ENCODE assay signal across 18 cellular contexts in the genomic region with DNA sequence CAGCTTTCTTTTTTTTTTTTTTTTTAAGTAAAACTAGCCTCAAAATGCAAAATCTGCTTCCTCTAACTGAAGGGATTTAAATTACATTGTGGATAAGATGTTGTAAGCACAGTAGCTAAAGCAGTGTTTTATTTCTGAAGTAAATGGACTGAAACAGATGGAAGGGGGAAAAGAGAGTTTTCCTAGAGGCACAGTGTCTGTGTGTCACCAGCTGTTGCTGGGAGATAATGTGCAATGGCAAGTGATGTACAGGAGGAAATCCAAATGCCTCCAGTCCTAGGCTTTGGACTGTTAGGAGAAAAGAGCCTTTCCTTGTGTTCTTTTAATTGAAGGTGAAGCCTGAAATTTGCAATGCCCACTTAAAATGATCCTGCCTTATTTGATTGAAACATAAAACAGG.
DNase-seq lines count a peak whose midpoint lies in the region; ATAC-seq, FAIRE-seq and TF ChIP-seq lines count a peak whose summit lies in the region.
"Had no signal": no experiment of that assay in that cellular context is flagged by ENCODE, and none has a peak within 500 bp of the region (broad histone marks: within the 10 kb centered on the region; RNA-seq: fewer than 3 reads in every experiment).

No MANE protein-coding gene starts in this region.

- H3K4me3 Mint-ChIP-seq in WTC11, result no peak overlapping the region
- H3K4me3 Mint-ChIP-seq: CD4-positive, alpha-beta T cell had no signal

- H3K27me3 Mint-ChIP-seq in WTC11 (ENCODE audit: low read depth), result no peaks in the 10 kb centered on the region
- H3K27me3 Mint-ChIP-seq: CD4-positive, alpha-beta T cell had no signal

- peaks cover 5% of the 10 kb centered on the region for H3K9me3 Mint-ChIP-seq in WTC11

- H3K9me2 ChIP-seq in DOHH2 (replicated peaks; ENCODE audit: control insufficient read depth, low read length), result no peaks in the 10 kb centered on the region

- CTCF ChIA-PET in WTC11 (lab: Charles Lee), result no interaction called here

- H3K4me2 ChIP-seq in DOHH2 (ENCODE audit: low read length), result peak overlapping the region; percentile 60

- H3K27ac ChIP-seq in DOHH2 (ENCODE audit: low read depth, low read length) (peak overlapping the region; percentile 69), heart right ventricle (no peak overlapping the region)
- H3K27ac ChIP-seq: SJSA1 had no signal

- POLR2A ChIA-PET in WTC11 (lab: Charles Lee), result no interaction called here

- H3K27me3 ChIP-seq in DOHH2 (ENCODE audit: control insufficient read depth, low read length) (no peaks in the 10 kb centered on the region), heart right ventricle (no peaks in the 10 kb centered on the region)
- H3K27me3 ChIP-seq: SJSA1 had no signal

- H3K4me1 Mint-ChIP-seq in WTC11, result no peaks in the 10 kb centered on the region

- intact Hi-C loops in heart right ventricle (cut with DNase I), result no loop called here

- no peaks in the 10 kb centered on the region for H4K20me1 ChIP-seq in DOHH2 (ENCODE audit: control insufficient read depth, insufficient read depth, low read depth, low read length)

- no peaks in the 10 kb centered on the region; the same call in 1 of the 2 replicates for H3K36me3 ChIP-seq in DOHH2 (ENCODE audit: control insufficient read depth, low read length)
- H3K36me3 ChIP-seq in heart right ventricle, result no peaks in the 10 kb centered on the region
- H3K36me3 ChIP-seq: SJSA1 had no signal

- peak; percentile 52 for DNase-seq in NCI-H2171 (lab: John Stamatoyannopoulos, UW)
- peak; percentile 53 for DNase-seq in OCI-M1 (lab: John Stamatoyannopoulos, UW)
- no peak for DNase-seq in heart right ventricle
- no peak for DNase-seq in WTC11 (ENCODE audit: low spot score)
- no peak for DNase-seq in activated T-cell treated with anti-CD3 and anti-CD28 coated beads for 4 hours
- no peak for DNase-seq in NCI-H1930 (lab: John Stamatoyannopoulos, UW)
- DNase-seq: CD4-positive, alpha-beta T cell; DMS53; HCEC 1CT; NCI-H2029; NCI-H774; SW 1271; T-helper 2 cell had no signal

- H3F3A ChIP-seq in DOHH2 (ENCODE audit: control insufficient read depth, insufficient read depth), result peaks cover 8% of the 10 kb centered on the region

- H3K27ac Mint-ChIP-seq in WTC11, result no peak overlapping the region
- H3K27ac Mint-ChIP-seq: CD4-positive, alpha-beta T cell had no signal

- peak overlapping the region; percentile 41 for H3K4me3 ChIP-seq in DOHH2 (ENCODE audit: low read length)
- no peak overlapping the region for H3K4me3 ChIP-seq in heart right ventricle
- H3K4me3 ChIP-seq: K562, SJSA1 had no signal

- H3K4me1 ChIP-seq in DOHH2 (ENCODE audit: control insufficient read depth, low read length) (peaks cover 46% of the 10 kb centered on the region), heart right ventricle (no peaks in the 10 kb centered on the region)
- H3K4me1 ChIP-seq: SJSA1 had no signal

- H3K79me2 ChIP-seq in DOHH2 (ENCODE audit: control insufficient read depth, low read length), result no peaks in the 10 kb centered on the region

- FAIRE-seq in islet of Langerhans (lab: Jason Lieb, UNC), result peak; percentile 5
- FAIRE-seq: A204.1, K562 had no signal

- no peak for ATAC-seq in heart right ventricle
- ATAC-seq in WTC11, result no peak
- ATAC-seq: K562 had no signal

- no peaks in the 10 kb centered on the region for H3K9me3 ChIP-seq in DOHH2 (ENCODE audit: control insufficient read depth, insufficient read depth, low read length)
- H3K9me3 ChIP-seq in heart right ventricle, result peaks cover 0 to 10% (median 0%) of the 10 kb centered on the region in 11 donors
- H3K9me3 ChIP-seq: SJSA1 had no signal

- TF ChIP-seq CTCF in DOHH2 (IDR thresholded peaks at IDR 0.05; ENCODE audit: low read depth, low read length, poor library complexity, severe bottlenecking) (no peak), heart right ventricle (IDR thresholded peaks at IDR 0.05) (no peak), WTC11 (IDR thresholded peaks at IDR 0.05) (no peak)

- no peaks in the 10 kb centered on the region for H3K36me3 Mint-ChIP-seq in WTC11

TF ChIP-seq in WTC11, 78 proteins besides CTCF, POLR2A, EP300 and RAD21:
- TF ChIP-seq ZNF232 (CRISPR knock-in tag; IDR thresholded peaks at IDR 0.05) (no peak), SMAD3 (CRISPR knock-in tag; IDR thresholded peaks at IDR 0.05; ENCODE audit: borderline replicate concordance) (no peak), SOX15 (CRISPR knock-in tag; IDR thresholded peaks at IDR 0.05) (no peak), PRRX2 (CRISPR knock-in tag; IDR thresholded peaks at IDR 0.05) (no peak), RORB (CRISPR knock-in tag; IDR thresholded peaks at IDR 0.05) (no peak), OVOL2 (CRISPR knock-in tag; IDR thresholded peaks at IDR 0.05; ENCODE audit: borderline replicate concordance) (no peak), NR1H2 (CRISPR knock-in tag; IDR thresholded peaks at IDR 0.05) (no peak), CREM (CRISPR knock-in tag; IDR thresholded peaks at IDR 0.05) (no peak), ZNF416 (CRISPR knock-in tag; IDR thresholded peaks at IDR 0.05) (no peak), ZBTB43 (CRISPR knock-in tag; IDR thresholded peaks at IDR 0.05) (no peak), JAZF1 (CRISPR knock-in tag; IDR thresholded peaks at IDR 0.05) (no peak), E2F5 (CRISPR knock-in tag; IDR thresholded peaks at IDR 0.05) (no peak), MLX (CRISPR knock-in tag; IDR thresholded peaks at IDR 0.05) (no peak), PREB (CRISPR knock-in tag; IDR thresholded peaks at IDR 0.05; ENCODE audit: borderline replicate concordance) (no peak)
- TF ChIP-seq, protein P1, sequence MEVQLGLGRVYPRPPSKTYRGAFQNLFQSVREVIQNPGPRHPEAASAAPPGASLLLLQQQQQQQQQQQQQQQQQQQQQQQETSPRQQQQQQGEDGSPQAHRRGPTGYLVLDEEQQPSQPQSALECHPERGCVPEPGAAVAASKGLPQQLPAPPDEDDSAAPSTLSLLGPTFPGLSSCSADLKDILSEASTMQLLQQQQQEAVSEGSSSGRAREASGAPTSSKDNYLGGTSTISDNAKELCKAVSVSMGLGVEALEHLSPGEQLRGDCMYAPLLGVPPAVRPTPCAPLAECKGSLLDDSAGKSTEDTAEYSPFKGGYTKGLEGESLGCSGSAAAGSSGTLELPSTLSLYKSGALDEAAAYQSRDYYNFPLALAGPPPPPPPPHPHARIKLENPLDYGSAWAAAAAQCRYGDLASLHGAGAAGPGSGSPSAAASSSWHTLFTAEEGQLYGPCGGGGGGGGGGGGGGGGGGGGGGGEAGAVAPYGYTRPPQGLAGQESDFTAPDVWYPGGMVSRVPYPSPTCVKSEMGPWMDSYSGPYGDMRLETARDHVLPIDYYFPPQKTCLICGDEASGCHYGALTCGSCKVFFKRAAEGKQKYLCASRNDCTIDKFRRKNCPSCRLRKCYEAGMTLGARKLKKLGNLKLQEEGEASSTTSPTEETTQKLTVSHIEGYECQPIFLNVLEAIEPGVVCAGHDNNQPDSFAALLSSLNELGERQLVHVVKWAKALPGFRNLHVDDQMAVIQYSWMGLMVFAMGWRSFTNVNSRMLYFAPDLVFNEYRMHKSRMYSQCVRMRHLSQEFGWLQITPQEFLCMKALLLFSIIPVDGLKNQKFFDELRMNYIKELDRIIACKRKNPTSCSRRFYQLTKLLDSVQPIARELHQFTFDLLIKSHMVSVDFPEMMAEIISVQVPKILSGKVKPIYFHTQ (CRISPR knock-in tag; IDR thresholded peaks at IDR 0.05), result no peak
- TF ChIP-seq, protein P2, sequence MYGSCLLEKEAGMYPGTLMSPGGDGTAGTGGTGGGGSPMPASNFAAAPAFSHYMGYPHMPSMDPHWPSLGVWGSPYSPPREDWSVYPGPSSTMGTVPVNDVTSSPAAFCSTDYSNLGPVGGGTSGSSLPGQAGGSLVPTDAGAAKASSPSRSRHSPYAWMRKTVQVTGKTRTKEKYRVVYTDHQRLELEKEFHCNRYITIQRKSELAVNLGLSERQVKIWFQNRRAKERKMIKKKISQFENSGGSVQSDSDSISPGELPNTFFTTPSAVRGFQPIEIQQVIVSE (CRISPR knock-in tag; IDR thresholded peaks at IDR 0.05; ENCODE audit: borderline replicate concordance), result no peak

Comparison
In these comparisons a context has a peak if more than half of its experiments do, and no peak if none do; other contexts are left out.
1. DNase-seq: peak in NCI-H2171 (single experiment) and OCI-M1 (single experiment); none in heart right ventricle (0 of 2), WTC11 (single experiment), activated T-cell treated with anti-CD3 and anti-CD28 coated beads for 4 hours (single experiment) and NCI-H1930 (0 of 2).